ENCODE assay signal across 14 cellular contexts in the genomic region with DNA sequence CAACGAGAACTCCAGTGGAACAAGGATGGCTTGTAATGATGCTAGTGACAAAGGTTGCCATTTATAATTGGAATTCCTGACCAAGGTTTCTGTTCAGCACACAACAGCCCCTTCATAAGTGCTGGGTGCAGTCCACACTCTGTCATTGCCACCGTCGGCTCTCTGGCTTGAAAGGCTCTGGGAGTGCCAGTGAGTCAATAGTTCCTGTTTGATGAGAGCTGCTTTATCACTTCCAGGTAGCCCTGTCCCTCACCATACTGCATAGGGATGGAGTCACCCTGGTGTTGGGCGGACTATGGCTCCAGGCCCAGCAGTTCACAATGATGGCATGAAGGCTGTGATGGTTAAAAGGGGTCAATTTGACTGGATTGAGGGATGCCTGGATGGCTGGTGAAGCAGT. TPM values are rescaled to one million over a fixed set of nuclear protein-coding genes. Genes with fewer than 3 reads are reported as not detected.
A peak's percentile ranks its signal among the peaks of the same experiment; 100 is the strongest.
DNase-seq lines count a peak whose midpoint lies in the region; ATAC-seq and TF ChIP-seq lines count a peak whose summit lies in the region.
"Had no signal": no experiment of that assay in that cellular context is flagged by ENCODE, and none has a peak within 500 bp of the region (broad histone marks: within the 10 kb centered on the region; RNA-seq: fewer than 3 reads in every experiment).

No MANE protein-coding gene starts in this region.

- peaks cover 93% of the 10 kb centered on the region for H3K4me1 Mint-ChIP-seq in activated CD4-positive, alpha-beta memory T cell treated with anti-CD3 and anti-CD28 coated beads for 36 hours (ENCODE audit: low read depth)

- intact Hi-C loops in activated CD4-positive, alpha-beta memory T cell treated with anti-CD3 and anti-CD28 coated beads for 36 hours (cut with micrococcal nuclease): loop anchor here (1.0 kb wide), 1 partner anchor 8 kb away; no protein-coding TSS in a partner anchor
- intact Hi-C loops in lower lobe of right lung (cut with DNase I): no loop called here

- peak; percentile 76 for DNase-seq in activated CD4-positive, alpha-beta memory T cell treated with anti-CD3 and anti-CD28 coated beads for 36 hours
- peak; percentile 52 for DNase-seq in stimulated activated CD4-positive, alpha-beta T cell treated with anti-CD3 and anti-CD28 coated beads, Interleukin-4, amount 100 ng/mL, for 24 hours
- DNase-seq in lower lobe of right lung: no peak
- DNase-seq: activated CD4-positive, CD25-positive, alpha-beta regulatory T cell treated with anti-CD3 and anti-CD28 coated beads, Interleukin-2, amount 50 U/mL, for 72 hours; left ventricle myocardium inferior; NCI-H1694; NCI-H774; SJCRH30 had no signal

- H3K27me3 ChIP-seq in Loucy (ENCODE audit: insufficient read depth, low read length, poor library complexity, severe bottlenecking) (no peaks in the 10 kb centered on the region), lower lobe of right lung (ENCODE audit: low read depth) (no peaks in the 10 kb centered on the region)

- no peaks in the 10 kb centered on the region for H3K36me3 Mint-ChIP-seq in activated CD4-positive, alpha-beta memory T cell treated with anti-CD3 and anti-CD28 coated beads for 36 hours

- H2AFZ ChIP-seq in Loucy (ENCODE audit: low read length): no peak overlapping the region

- POLR2A ChIA-PET in activated CD4-positive, alpha-beta memory T cell treated with anti-CD3 and anti-CD28 coated beads for 36 hours (lab: Charles Lee): interaction anchor here (1.3 kb wide), 1 partner anchor 9 kb away, joined by 3 read pairs; no protein-coding TSS in a partner anchor

- H3K9me2 ChIP-seq in Loucy (replicated peaks; ENCODE audit: low read depth, low read length): no peaks in the 10 kb centered on the region

- no peaks in the 10 kb centered on the region for H3K9me3 ChIP-seq in Loucy (ENCODE audit: insufficient read depth, low read depth, low read length)
- no peaks in the 10 kb centered on the region for H3K9me3 ChIP-seq in lower lobe of right lung
- H3K9me3 ChIP-seq: left ventricle myocardium inferior, SJCRH30 had no signal

- H3K4me3 ChIP-seq in Loucy (ENCODE audit: low read length, poor library complexity, severe bottlenecking) (no peak overlapping the region), lower lobe of right lung (no peak overlapping the region)
- H3K4me3 ChIP-seq: K562, left ventricle myocardium inferior, SJCRH30 had no signal

- peaks cover 20% of the 10 kb centered on the region for H3F3A ChIP-seq in Loucy (ENCODE audit: low read depth)

- H3K9ac ChIP-seq in Loucy (ENCODE audit: low read depth, low read length, poor library complexity, severe bottlenecking): peak overlapping the region; percentile 74

- CTCF ChIA-PET in activated CD4-positive, alpha-beta memory T cell treated with anti-CD3 and anti-CD28 coated beads for 36 hours (lab: Charles Lee): interaction anchor here (1.0 to 1.2 kb wide), 2 partner anchors 11 to 17 kb away, joined by 3 to 5 read pairs; no protein-coding TSS in a partner anchor

- no peak overlapping the region for H3K4me2 ChIP-seq in Loucy (ENCODE audit: low read depth, low read length, poor library complexity, severe bottlenecking)

- H3K27ac Mint-ChIP-seq in activated CD4-positive, alpha-beta memory T cell treated with anti-CD3 and anti-CD28 coated beads for 36 hours: peak overlapping the region; percentile 82

- no peaks in the 10 kb centered on the region for H4K20me1 ChIP-seq in Loucy (ENCODE audit: insufficient read depth, low read length, poor library complexity, severe bottlenecking)

- H3K4me1 ChIP-seq in Loucy (ENCODE audit: insufficient read depth, low read length, poor library complexity, severe bottlenecking) (peaks cover 98% of the 10 kb centered on the region), lower lobe of right lung (peaks cover 31% of the 10 kb centered on the region)
- H3K4me1 ChIP-seq: left ventricle myocardium inferior, SJCRH30 had no signal

- H3K9me3 Mint-ChIP-seq in activated CD4-positive, alpha-beta memory T cell treated with anti-CD3 and anti-CD28 coated beads for 36 hours: no peaks in the 10 kb centered on the region

- ATAC-seq in esophagus mucosa: peak; percentile 74
- no peak for ATAC-seq in HG02571 (IDR thresholded peaks at IDR 0.05; ENCODE audit: unreplicated experiment)
- no peak for ATAC-seq in HG03175 (IDR thresholded peaks at IDR 0.05; ENCODE audit: unreplicated experiment)
- ATAC-seq in lower lobe of right lung: no peak
- ATAC-seq: K562 had no signal

- H3K4me3 Mint-ChIP-seq in activated CD4-positive, alpha-beta memory T cell treated with anti-CD3 and anti-CD28 coated beads for 36 hours: no peak overlapping the region

- H3K27ac ChIP-seq in lower lobe of right lung: no peak overlapping the region
- H3K27ac ChIP-seq: C4-2B, left ventricle myocardium inferior, SJCRH30 had no signal

- peaks cover 38% of the 10 kb centered on the region; the same call in 1 of the 2 replicates for H3K79me2 ChIP-seq in Loucy (ENCODE audit: insufficient read depth, low read length)

- H3K36me3 ChIP-seq in Loucy (ENCODE audit: insufficient read depth, low read length) (no peaks in the 10 kb centered on the region), lower lobe of right lung (no peaks in the 10 kb centered on the region)
- H3K36me3 ChIP-seq: left ventricle myocardium inferior, SJCRH30 had no signal

- H3K27me3 Mint-ChIP-seq in activated CD4-positive, alpha-beta memory T cell treated with anti-CD3 and anti-CD28 coated beads for 36 hours: no peaks in the 10 kb centered on the region

- TF ChIP-seq CTCF in Loucy (conservative IDR thresholded peaks at IDR 0.05; ENCODE audit: low read length) (no peak), lower lobe of right lung (IDR thresholded peaks at IDR 0.05) (no peak)

RNA-seq across cellular contexts. Expression of a gene that starts 34.6 kb away (rescaled TPM):
- 100 to 1,000 TPM; 159 to 161 TPM for total RNA-seq in activated CD4-positive, alpha-beta memory T cell treated with anti-CD3 and anti-CD28 coated beads for 36 hours
- 30.4 TPM for total RNA-seq in esophagus mucosa
- total RNA-seq in lower lobe of right lung: 49.9 TPM
- total RNA-seq: SJCRH30 had no signal
